In genomic region chr14:35669782-35670181, GRCh38 we compare ENCODE assay signal across 9 cellular contexts.
A peak's percentile ranks its signal among the peaks of the same experiment; 100 is the strongest.
DNase-seq lines count a peak whose midpoint lies in the region; ATAC-seq and TF ChIP-seq lines count a peak whose summit lies in the region.
"Had no signal": no experiment of that assay in that cellular context is flagged by ENCODE, and none has a peak within 500 bp of the region (broad histone marks: within the 10 kb centered on the region; RNA-seq: fewer than 3 reads in every experiment).

No MANE protein-coding gene starts in this region.

- no peak overlapping the region for H3K4me3 ChIP-seq in left lung

- DNase-seq in DMS153 (lab: John Stamatoyannopoulos, UW): peak; percentile 58
- peak; percentile 73 for DNase-seq in HPDE6-E6E7 (ENCODE audit: extremely low spot score)
- no peak for DNase-seq in left lung
- no peak for DNase-seq in NCI-H187 treated with DMSO at 0.1 percent for 48 hours (lab: John Stamatoyannopoulos, UW)
- no peak for DNase-seq in GOT3 (lab: John Stamatoyannopoulos, UW)
- no peak for DNase-seq in chondrocyte (ENCODE audit: low spot score)
- DNase-seq in T1000 (lab: John Stamatoyannopoulos, UW): no peak
- DNase-seq: RPMI8226 had no signal

- H3K4me1 Mint-ChIP-seq in chondrocyte (ENCODE audit: low read depth): peaks cover 9% of the 10 kb centered on the region

- peaks cover 16% of the 10 kb centered on the region for H3K36me3 Mint-ChIP-seq in chondrocyte (ENCODE audit: low read depth)

- H3K9me3 Mint-ChIP-seq in chondrocyte (ENCODE audit: low read depth): no peaks in the 10 kb centered on the region

- no peaks in the 10 kb centered on the region for H3K27me3 Mint-ChIP-seq in chondrocyte (ENCODE audit: low read depth)

- intact Hi-C loops in left lung (cut with DNase I): no loop called here

- H3K4me3 Mint-ChIP-seq in chondrocyte (ENCODE audit: unreplicated experiment): no peak overlapping the region

- no peak overlapping the region for H3K27ac Mint-ChIP-seq in chondrocyte (ENCODE audit: unreplicated experiment)

- H3K27ac ChIP-seq in VCaP: peak overlapping the region; percentile 79
- H3K27ac ChIP-seq in left lung: no peak overlapping the region

- no peak for TF ChIP-seq CTCF in VCaP (conservative IDR thresholded peaks at IDR 0.05)
- TF ChIP-seq CTCF in left lung (IDR thresholded peaks at IDR 0.05): no peak
- TF ChIP-seq CTCF in chondrocyte (IDR thresholded peaks at IDR 0.05): no peak

- no peaks in the 10 kb centered on the region for H3K27me3 ChIP-seq in left lung

- no peaks in the 10 kb centered on the region for H3K9me3 ChIP-seq in left lung

- H3K4me1 ChIP-seq in left lung: no peaks in the 10 kb centered on the region

- peaks cover 0 to 56% of the 10 kb centered on the region in 2 donors for H3K36me3 ChIP-seq in left lung

- ATAC-seq in left lung: peak; percentile 72

Comparison
In these comparisons a context has a peak if more than half of its experiments do, and no peak if none do; other contexts are left out.
1. DNase-seq: peak in DMS153 (single experiment) and HPDE6-E6E7 (single experiment); none in left lung (0 of 2), NCI-H187 treated with DMSO at 0.1 percent for 48 hours (single experiment), GOT3 (single experiment), chondrocyte (single experiment) and T1000 (single experiment).